30 cellular contexts compared by ENCODE assay signal in genomic region chr10:83943920-83944319, GRCh38.
"Had no signal": no experiment of that assay in that cellular context is flagged by ENCODE, and none has a peak within 500 bp of the region (broad histone marks: within the 10 kb centered on the region; RNA-seq: fewer than 3 reads in every experiment).

No MANE protein-coding gene starts in this region.

- H3K36me3 ChIP-seq: Peyer's patch, SJCRH30 had no signal

- H3K4me3 ChIP-seq: Peyer's patch, SJCRH30, SK-N-MC had no signal

- DNase-seq: activated CD4-positive, alpha-beta memory T cell treated with anti-CD3 and anti-CD28 coated beads for 36 hours; activated CD4-positive, alpha-beta T cell treated with anti-CD3 and anti-CD28 coated beads for 36 hours; activated CD4-positive, alpha-beta T cell treated with anti-CD3 and anti-CD28 coated beads, Interleukin-2, amount 50 U/mL, for 1 hour; activated CD8-positive, alpha-beta memory T cell treated with anti-CD3 and anti-CD28 coated beads for 24 hours; activated CD8-positive, alpha-beta memory T cell treated with anti-CD3 and anti-CD28 coated beads, Interleukin-2, amount 10 ng/mL, durations not matched to agents 7 days and 5 days; activated CD8-positive, alpha-beta memory T cell treated with anti-CD3 and anti-CD28 coated beads, Interleukin-2, amount 50 U/mL, for 48 hours; activated effector memory CD4-positive, alpha-beta T cell treated with Interleukin-2 at 50 U/mL for 16 hours; activated naive CD4-positive, alpha-beta T cell treated with anti-CD3 and anti-CD28 coated beads, Interleukin-2, amount 10 ng/mL, durations not matched to agents 7 days and 5 days; activated naive CD8-positive, alpha-beta T cell treated with anti-CD3 and anti-CD28 coated beads, Interleukin-2, amount 50 U/mL, for 24 hours; activated T-cell treated with anti-CD3 and anti-CD28 coated beads, Interleukin-2, amount 50 U/mL, for 48 hours; anterior cingulate cortex; caudate nucleus; cerebellar nuclear complex; MM.1S; NCI-H1048; NCI-H1105 treated with DMSO at 0.1 percent for 48 hours; NCI-H1436; NCI-H1694; NCI-H1930; NCI-H2081 treated with DMSO at 0.1 percent for 48 hours; NCI-H345; NCI-H524 treated with DMSO at 0.1 percent for 48 hours; PC-3; Peyer's patch; SJCRH30; T1000 had no signal

- H3K9me3 ChIP-seq: Peyer's patch, SJCRH30 had no signal

- H3K27ac ChIP-seq: KMS-11, Peyer's patch, RWPE1, SJCRH30, SK-N-MC had no signal

- H3K4me2 ChIP-seq: KMS-11 had no signal

- H3K4me1 ChIP-seq: Peyer's patch, SJCRH30 had no signal

- ATAC-seq: activated CD4-positive, alpha-beta T cell treated with anti-CD3 and anti-CD28 coated beads for 36 hours; activated CD8-positive, alpha-beta memory T cell treated with anti-CD3 and anti-CD28 coated beads, Interleukin-2, amount 10 ng/mL, durations not matched to agents 7 days and 5 days; activated naive CD8-positive, alpha-beta T cell treated with anti-CD3 and anti-CD28 coated beads, Interleukin-2, amount 50 U/mL, for 24 hours; PC-3; Right ventricle myocardium inferior had no signal
